ENCODE assay signal across 18 cellular contexts in genomic region chr10:29600821-29601220, GRCh38. TPM values are rescaled to one million over a fixed set of nuclear protein-coding genes. Genes with fewer than 3 reads are reported as not detected.
DNase-seq lines count a peak whose midpoint lies in the region; ATAC-seq, FAIRE-seq and TF ChIP-seq lines count a peak whose summit lies in the region.
"Had no signal": no experiment of that assay in that cellular context is flagged by ENCODE, and none has a peak within 500 bp of the region (broad histone marks: within the 10 kb centered on the region; RNA-seq: fewer than 3 reads in every experiment).

No MANE protein-coding gene starts in this region.

- DNase-seq in Calu3 = no peak
- DNase-seq in astrocyte (ENCODE audit: low read depth) = peak; percentile 89
- DNase-seq in foreskin keratinocyte = no peak
- DNase-seq in smooth muscle cell (lab: John Stamatoyannopoulos, UW; ENCODE audit: unreplicated experiment) = no peak
- no peak for DNase-seq in KBM-7
- DNase-seq in foreskin melanocyte = no peak
- DNase-seq: ACHN; CD4-positive, CD25-positive, alpha-beta regulatory T cell; DMS53; HFFc6; Karpas-422; NCI-H1105 treated with DMSO at 0.1 percent for 48 hours; NCI-H187 treated with DMSO at 0.1 percent for 48 hours; NCI-H2171; NCI-H446 had no signal

- no peak overlapping the region for H3K4me3 Mint-ChIP-seq in Calu3 (ENCODE audit: low read depth, unreplicated experiment)
- no peak overlapping the region for H3K4me3 Mint-ChIP-seq in astrocyte (ENCODE audit: unreplicated experiment)
- H3K4me3 Mint-ChIP-seq: CD4-positive, CD25-positive, alpha-beta regulatory T cell; HFFc6 had no signal

- in situ Hi-C loops in KBM-7 (cut with MboI; ENCODE audit: low pct_unique_long_range_greater_than_20kb, low sequenced_read_pairs) = no loop called here

- H3K27ac Mint-ChIP-seq in Calu3 (ENCODE audit: unreplicated experiment) (peak overlapping the region; percentile 70), astrocyte (ENCODE audit: unreplicated experiment) (no peak overlapping the region)
- H3K27ac Mint-ChIP-seq: HFFc6 had no signal

- peaks cover 34% of the 10 kb centered on the region for H3K4me1 Mint-ChIP-seq in Calu3 (ENCODE audit: low read depth, unreplicated experiment)
- peaks cover 43% of the 10 kb centered on the region for H3K4me1 Mint-ChIP-seq in astrocyte (ENCODE audit: low read depth, unreplicated experiment)

- H3K27me3 ChIP-seq in astrocyte (ENCODE audit: insufficient read depth, low read length) = no peaks in the 10 kb centered on the region
- no peaks in the 10 kb centered on the region for H3K27me3 ChIP-seq in foreskin keratinocyte
- H3K27me3 ChIP-seq in smooth muscle cell (ENCODE audit: low read depth) = no peaks in the 10 kb centered on the region

- no peaks in the 10 kb centered on the region for H3K27me3 Mint-ChIP-seq in Calu3 (ENCODE audit: unreplicated experiment)
- no peaks in the 10 kb centered on the region for H3K27me3 Mint-ChIP-seq in astrocyte (ENCODE audit: low read depth, unreplicated experiment)
- H3K27me3 Mint-ChIP-seq: CD4-positive, CD25-positive, alpha-beta regulatory T cell had no signal

- TF ChIP-seq CTCF in Calu3 (IDR thresholded peaks at IDR 0.05; ENCODE audit: unreplicated experiment) (no peak), astrocyte (IDR thresholded peaks at IDR 0.05; ENCODE audit: insufficient read depth, low read depth, low read length) (no peak), foreskin keratinocyte (conservative IDR thresholded peaks at IDR 0.05) (no peak), smooth muscle cell (IDR thresholded peaks at IDR 0.05; ENCODE audit: borderline replicate concordance, insufficient read depth, poor library complexity, severe bottlenecking) (no peak)

- CTCF ChIA-PET in Calu3 (lab: Charles Lee) = no interaction called here

- intact Hi-C loops in Calu3 (cut with micrococcal nuclease; ENCODE audit: unreplicated experiment) = no loop called here

- H3K9me3 Mint-ChIP-seq in Calu3 (ENCODE audit: low read depth, unreplicated experiment) = no peaks in the 10 kb centered on the region
- H3K9me3 Mint-ChIP-seq in astrocyte (ENCODE audit: unreplicated experiment) = no peaks in the 10 kb centered on the region
- H3K9me3 Mint-ChIP-seq: CD4-positive, CD25-positive, alpha-beta regulatory T cell; HFFc6 had no signal

- H3K9me3 ChIP-seq in astrocyte (ENCODE audit: insufficient read depth, low read depth, low read length) (no peaks in the 10 kb centered on the region), smooth muscle cell (replicated peaks; ENCODE audit: low read depth) (no peaks in the 10 kb centered on the region)

- peaks cover 86% of the 10 kb centered on the region for H4K20me1 ChIP-seq in astrocyte (ENCODE audit: insufficient read depth, low read length)
- peaks cover 44% of the 10 kb centered on the region for H4K20me1 ChIP-seq in smooth muscle cell (ENCODE audit: low read depth)

- H3K27ac ChIP-seq in astrocyte (ENCODE audit: low read depth, low read length) (no peak overlapping the region), foreskin keratinocyte (peak overlapping the region; percentile 48), smooth muscle cell (ENCODE audit: low read depth) (peak overlapping the region; percentile 77)

- H3K79me2 ChIP-seq in astrocyte (ENCODE audit: insufficient read depth, low read length) (peaks cover 29% of the 10 kb centered on the region), smooth muscle cell (ENCODE audit: low read depth) (peaks cover 7% of the 10 kb centered on the region)

- no peak overlapping the region for H2AFZ ChIP-seq in astrocyte (ENCODE audit: low read depth, low read length)
- H2AFZ ChIP-seq in smooth muscle cell (ENCODE audit: low read depth) = no peak overlapping the region

- H3K36me3 Mint-ChIP-seq in Calu3 (ENCODE audit: insufficient read depth, unreplicated experiment) = peaks cover 30% of the 10 kb centered on the region
- peaks cover 9% of the 10 kb centered on the region for H3K36me3 Mint-ChIP-seq in astrocyte (ENCODE audit: low read depth, unreplicated experiment)
- H3K36me3 Mint-ChIP-seq: CD4-positive, CD25-positive, alpha-beta regulatory T cell had no signal

- H3K36me3 ChIP-seq in astrocyte (ENCODE audit: insufficient read depth, low read length) = peaks cover 3% of the 10 kb centered on the region
- H3K36me3 ChIP-seq in smooth muscle cell (ENCODE audit: low read depth) = no peaks in the 10 kb centered on the region

- ATAC-seq in foreskin keratinocyte (no peak), HG02642 (IDR thresholded peaks at IDR 0.05; ENCODE audit: poor library complexity, unreplicated experiment) (no peak), HG02884 (IDR thresholded peaks at IDR 0.05; ENCODE audit: unreplicated experiment) (no peak)

- FAIRE-seq in astrocyte (lab: Jason Lieb, UNC) = no peak
- FAIRE-seq: H54 had no signal

- H3K4me1 ChIP-seq in astrocyte (ENCODE audit: insufficient read depth, low read length) = peaks cover 17% of the 10 kb centered on the region
- peaks cover 20% of the 10 kb centered on the region for H3K4me1 ChIP-seq in foreskin keratinocyte
- H3K4me1 ChIP-seq in smooth muscle cell (ENCODE audit: low read depth) = no peaks in the 10 kb centered on the region

- peak overlapping the region; percentile 22 for H3K4me2 ChIP-seq in astrocyte (ENCODE audit: low read length)
- peak overlapping the region; percentile 19 for H3K4me2 ChIP-seq in smooth muscle cell

- H3K9ac ChIP-seq in astrocyte (ENCODE audit: low read length) = no peak overlapping the region
- no peak overlapping the region for H3K9ac ChIP-seq in smooth muscle cell (ENCODE audit: low read depth)

- WGBS in smooth muscle cell (ENCODE audit: low lambda C conversion rate) = 89% methylated on average over 6 of the region's 6 CpGs

- H3K4me3 ChIP-seq in astrocyte (ENCODE audit: insufficient read depth, low read depth, low read length) (no peak overlapping the region), smooth muscle cell (no peak overlapping the region)

- BruUV-seq in Calu3 (replicated peaks; lab: Mats Ljungman, UMichigan) = no TSS peak

- peaks cover 4% of the 10 kb centered on the region for H3F3A ChIP-seq in smooth muscle cell (ENCODE audit: low read depth)

RNA-seq across cellular contexts. Expression of gene SVIL, which starts 34.0 kb away (rescaled TPM):
- total RNA-seq in Calu3 (2022) (111 and 147 TPM in 2 replicates), astrocyte (70.4 and 73.3 TPM in 2 replicates), foreskin keratinocyte (26.9 and 27.1 TPM in 2 replicates), smooth muscle cell (28.5 and 32.5 TPM in 2 replicates)
- polyA plus RNA-seq in foreskin keratinocyte (4.8 and 4.9 TPM in 2 replicates), smooth muscle cell (33.0 and 59.4 TPM in 2 replicates)
